ENCODE assay signal across 1 cellular context in genomic region chr11:118321386-118322082, GRCh38.
TF ChIP-seq lines count a peak whose summit lies in the region.

No MANE protein-coding gene starts in this region.

TF ChIP-seq in HepG2, 621 proteins besides CTCF, POLR2A, EP300 and RAD21 (continues in another document):
- TF ChIP-seq ZHX2 (IDR thresholded peaks at IDR 0.05; ENCODE audit: low read depth) (no peak), ZHX2 (CRISPR knock-in tag; IDR thresholded peaks at IDR 0.05; ENCODE audit: borderline replicate concordance) (no peak), MTF1 (CRISPR knock-in tag; IDR thresholded peaks at IDR 0.05) (no peak), ZNF770 (CRISPR knock-in tag; IDR thresholded peaks at IDR 0.05) (no peak), SOX6 (IDR thresholded peaks at IDR 0.05) (no peak), SOX6 (CRISPR knock-in tag; IDR thresholded peaks at IDR 0.05) (peak; percentile 58; the same call in 1 of the 2 replicates), CENPT (CRISPR knock-in tag; IDR thresholded peaks at IDR 0.05; ENCODE audit: low read depth) (no peak), SOX5 (CRISPR knock-in tag; IDR thresholded peaks at IDR 0.05; ENCODE audit: borderline replicate concordance) (no peak), ZNF362 (CRISPR knock-in tag; IDR thresholded peaks at IDR 0.05; ENCODE audit: borderline replicate concordance) (no peak), GTF2F1 (IDR thresholded peaks at IDR 0.05; ENCODE audit: low read length) (no peak), FOXA3 (CRISPR knock-in tag; IDR thresholded peaks at IDR 0.05) (0 out of 2 replicates have a peak, but pooled peaks have one; percentile 15), ARNTL (CRISPR knock-in tag; IDR thresholded peaks at IDR 0.05) (no peak), EHMT2 (IDR thresholded peaks at IDR 0.05; ENCODE audit: borderline replicate concordance, low read depth, low read length) (no peak), ZNF687 (CRISPR knock-in tag; IDR thresholded peaks at IDR 0.05) (no peak), ZNF234 (CRISPR knock-in tag; conservative IDR thresholded peaks at IDR 0.05) (no peak), PHF20 (CRISPR knock-in tag; IDR thresholded peaks at IDR 0.05) (no peak), ZNF816 (CRISPR knock-in tag; IDR thresholded peaks at IDR 0.05; ENCODE audit: borderline replicate concordance) (no peak), PLSCR1 (CRISPR knock-in tag; IDR thresholded peaks at IDR 0.05; ENCODE audit: borderline replicate concordance) (no peak), CEBPZ (IDR thresholded peaks at IDR 0.05; ENCODE audit: low read length) (no peak), KDM2A (CRISPR knock-in tag; IDR thresholded peaks at IDR 0.05; ENCODE audit: borderline replicate concordance, low read depth) (no peak), CERS6 (CRISPR knock-in tag; IDR thresholded peaks at IDR 0.05) (no peak), SRSF1 (optimal IDR thresholded peaks at IDR 0.05; ENCODE audit: low read depth, low read length) (no peak), ZNF430 (CRISPR knock-in tag; IDR thresholded peaks at IDR 0.05) (no peak), SP5 (CRISPR knock-in tag; IDR thresholded peaks at IDR 0.05; ENCODE audit: borderline replicate concordance, low read depth) (no peak), TGIF2 (CRISPR knock-in tag; IDR thresholded peaks at IDR 0.05) (no peak), PAXIP1 (CRISPR knock-in tag; conservative IDR thresholded peaks at IDR 0.05) (peak; percentile 59), HIVEP1 (CRISPR knock-in tag; IDR thresholded peaks at IDR 0.05) (no peak), SATB2 (CRISPR knock-in tag; IDR thresholded peaks at IDR 0.05) (no peak), GATAD1 (CRISPR knock-in tag; IDR thresholded peaks at IDR 0.05) (no peak), CAMTA2 (CRISPR knock-in tag; IDR thresholded peaks at IDR 0.05; ENCODE audit: borderline replicate concordance) (no peak), ZNF839 (CRISPR knock-in tag; IDR thresholded peaks at IDR 0.05; ENCODE audit: borderline replicate concordance) (no peak), ZFX (CRISPR knock-in tag; IDR thresholded peaks at IDR 0.05; ENCODE audit: low read depth) (no peak), ZNF589 (CRISPR knock-in tag; conservative IDR thresholded peaks at IDR 0.05) (no peak), ZMAT5 (CRISPR knock-in tag; IDR thresholded peaks at IDR 0.05; ENCODE audit: borderline replicate concordance, low read depth) (no peak), SALL1 (CRISPR knock-in tag; IDR thresholded peaks at IDR 0.05) (peak; percentile 27; the same call in 1 of the 2 replicates)
